Comparison of ENCODE assay signal across 8 cellular contexts in the genomic region with DNA sequence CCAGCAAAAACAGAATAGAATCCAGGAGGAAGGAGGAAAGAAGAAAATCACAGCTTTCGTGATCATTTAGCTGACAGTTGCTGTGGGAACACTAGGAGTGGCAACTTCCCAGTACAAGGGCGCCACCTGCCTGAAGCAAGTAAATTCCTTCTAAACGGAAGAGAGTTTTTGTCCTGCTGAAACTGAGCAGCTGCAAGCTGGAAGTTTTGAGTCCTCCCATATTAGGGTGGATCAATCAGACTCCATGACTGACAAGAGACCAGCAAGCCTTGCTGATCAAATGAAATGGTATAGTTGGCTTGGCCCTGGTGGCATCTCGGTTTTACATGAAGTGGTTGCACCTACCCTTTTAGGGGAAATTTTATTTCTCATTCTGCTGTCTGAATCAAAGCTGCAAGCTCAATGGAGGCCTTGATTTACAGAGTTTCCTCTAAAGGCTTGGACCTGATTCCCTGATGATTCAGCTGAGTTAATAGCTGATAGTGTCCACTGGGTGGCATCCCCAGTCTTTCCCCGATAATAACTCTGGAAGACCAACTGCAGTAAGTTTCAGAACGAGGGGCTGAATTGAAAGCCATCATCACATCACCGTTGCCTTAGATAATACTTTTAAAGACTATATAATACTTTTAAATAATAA.
DNase-seq lines count a peak whose midpoint lies in the region; ATAC-seq and TF ChIP-seq lines count a peak whose summit lies in the region.

No MANE protein-coding gene starts in this region.

- BruUV-seq in Calu3 (replicated peaks; lab: Mats Ljungman, UMichigan): no TSS peak

- CTCF ChIA-PET in Calu3 (lab: Charles Lee): interaction anchor here (0.6 to 1.3 kb wide), 7 partner anchors 9 to 995 kb away, joined by 3 to 12 read pairs (median 4); no protein-coding TSS in a partner anchor

- no peaks in the 10 kb centered on the region for H3K36me3 Mint-ChIP-seq in Calu3 (ENCODE audit: insufficient read depth, unreplicated experiment)

- peak; percentile 66 for DNase-seq in Calu3
- peak; percentile 50 for DNase-seq in NCI-H1092 (lab: John Stamatoyannopoulos, UW)
- DNase-seq in SK-N-DZ (ENCODE audit: low spot score): peak; percentile 73
- peak; percentile 69 for DNase-seq in midbrain (lab: John Stamatoyannopoulos, UW)

- no peak overlapping the region for H3K4me3 Mint-ChIP-seq in Calu3 (ENCODE audit: low read depth, unreplicated experiment)

- ATAC-seq in GM19395 (IDR thresholded peaks at IDR 0.05; ENCODE audit: unreplicated experiment) (peak; percentile 73), esophagus mucosa (peak; percentile 59), GM19328 (IDR thresholded peaks at IDR 0.05; ENCODE audit: unreplicated experiment) (no peak), GM21447 (IDR thresholded peaks at IDR 0.05; ENCODE audit: unreplicated experiment) (no peak)

- no peaks in the 10 kb centered on the region for H3K9me3 Mint-ChIP-seq in Calu3 (ENCODE audit: low read depth, unreplicated experiment)

- peaks cover 17% of the 10 kb centered on the region for H3K4me1 Mint-ChIP-seq in Calu3 (ENCODE audit: low read depth, unreplicated experiment)

- peak; percentile 44 for TF ChIP-seq CTCF in Calu3 (IDR thresholded peaks at IDR 0.05; ENCODE audit: unreplicated experiment)

- intact Hi-C loops in Calu3 (cut with micrococcal nuclease; ENCODE audit: unreplicated experiment): loop anchor here (5.0 kb wide), 1 partner anchor 773 kb away; no protein-coding TSS in a partner anchor

- no peaks in the 10 kb centered on the region for H3K27me3 Mint-ChIP-seq in Calu3 (ENCODE audit: unreplicated experiment)

- no peak overlapping the region for H3K27ac Mint-ChIP-seq in Calu3 (ENCODE audit: unreplicated experiment)

Comparison
In these comparisons a context has a peak if more than half of its experiments do, and no peak if none do; other contexts are left out.
1. ATAC-seq: peak in GM19395 (single experiment) and esophagus mucosa (single experiment); none in GM19328 (single experiment) and GM21447 (single experiment).
2. Peak in every context shown above with its lines, with median percentiles within 50 percentile points of each other: DNase-seq.